Comparison of ENCODE assay signal across 22 cellular contexts in the genomic region with DNA sequence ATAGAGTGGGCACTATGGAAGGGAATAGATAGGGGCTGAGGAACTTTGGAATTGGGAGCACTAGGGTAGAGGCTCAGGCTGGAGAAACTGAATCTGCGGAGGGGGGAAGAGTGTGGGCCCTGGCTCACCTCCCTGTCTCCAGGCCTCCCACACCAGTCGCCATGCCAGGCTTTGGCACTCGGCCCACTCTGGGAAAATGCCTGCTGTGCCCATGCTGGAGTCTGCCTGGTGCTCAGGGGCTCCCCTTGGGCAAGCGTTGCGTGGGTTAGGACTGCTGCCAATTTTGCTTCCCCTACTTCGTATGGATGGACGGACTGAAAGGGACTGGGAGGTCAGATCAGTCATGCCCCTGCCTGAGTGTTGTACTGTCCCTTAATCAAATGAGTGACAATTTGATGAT. TPM values are rescaled to one million over a fixed set of nuclear protein-coding genes. Genes with fewer than 3 reads are reported as not detected.
DNase-seq lines count a peak whose midpoint lies in the region; FAIRE-seq and TF ChIP-seq lines count a peak whose summit lies in the region.
"Had no signal": no experiment of that assay in that cellular context is flagged by ENCODE, and none has a peak within 500 bp of the region (broad histone marks: within the 10 kb centered on the region; RNA-seq: fewer than 3 reads in every experiment).

No MANE protein-coding gene starts in this region.

- DNase-seq in NCI-H1105 treated with DMSO at 0.1 percent for 48 hours (lab: John Stamatoyannopoulos, UW) (peak; percentile 3), NCI-H1105 (lab: John Stamatoyannopoulos, UW) (no peak), mammary epithelial cell (no peak), MCF 10A (ENCODE audit: unreplicated experiment) (no peak), neuronal stem cell (ENCODE audit: low spot score) (no peak), GM12891 (ENCODE audit: insufficient read length, low spot score) (no peak), Calu3 (no peak)
- DNase-seq: 8988T; CD4-positive, alpha-beta memory T cell; GM23248; HCEC 1CT; HFFc6; IMR-90 had no signal

- H3K4me1 Mint-ChIP-seq in MCF 10A (ENCODE audit: insufficient read depth, unreplicated experiment) (peaks cover 11% of the 10 kb centered on the region), Calu3 (ENCODE audit: low read depth, unreplicated experiment) (peaks cover 8% of the 10 kb centered on the region)
- H3K4me1 Mint-ChIP-seq: CD14-positive monocyte; CD4-positive, alpha-beta memory T cell had no signal

- H3K79me1 ChIP-seq in neuronal stem cell (ENCODE audit: low read depth, low read length), result no peaks in the 10 kb centered on the region

- no peak overlapping the region for H2AK5ac ChIP-seq in neuronal stem cell (ENCODE audit: low read depth, low read length)

- H3K27ac Mint-ChIP-seq in MCF 10A (ENCODE audit: low read depth, unreplicated experiment), result no peak overlapping the region
- H3K27ac Mint-ChIP-seq in Calu3 (ENCODE audit: unreplicated experiment), result no peak overlapping the region
- H3K27ac Mint-ChIP-seq: CD14-positive monocyte, HFFc6 had no signal

- no peaks in the 10 kb centered on the region for H3K36me3 Mint-ChIP-seq in MCF 10A (ENCODE audit: insufficient read depth, unreplicated experiment)
- no peaks in the 10 kb centered on the region for H3K36me3 Mint-ChIP-seq in Calu3 (ENCODE audit: insufficient read depth, unreplicated experiment)
- H3K36me3 Mint-ChIP-seq: CD14-positive monocyte; CD4-positive, alpha-beta memory T cell had no signal

- no peak overlapping the region for H4K91ac ChIP-seq in neuronal stem cell (ENCODE audit: low read depth, low read length, poor library complexity)

- H3K27me3 ChIP-seq in mammary epithelial cell (ENCODE audit: insufficient read depth, low read length) (no peaks in the 10 kb centered on the region), neuronal stem cell (ENCODE audit: control insufficient read depth in 3 of 3, insufficient read depth in 3 of 3, low read depth in 1 of 3, low read length in 3 of 3) (peaks cover 0 to 32% (median 0%) of the 10 kb centered on the region in 3 experiments)
- H3K27me3 ChIP-seq: BLaER1 had no signal

- in situ Hi-C loops in mammary epithelial cell (cut with MboI; ENCODE audit: low sequenced_read_pairs in 2 of 2), result no loop called here

- H3K9me3 ChIP-seq in mammary epithelial cell (replicated peaks; ENCODE audit: insufficient read depth, low read length) (no peaks in the 10 kb centered on the region), neuronal stem cell (replicated peaks in 1 of 2; ENCODE audit: control insufficient read depth in 2 of 2, insufficient read depth in 1 of 2, low read depth in 1 of 2, low read length in 2 of 2) (no peaks in the 10 kb centered on the region)
- H3K9me3 ChIP-seq: BLaER1 had no signal

- no peak overlapping the region for H2BK15ac ChIP-seq in neuronal stem cell (ENCODE audit: low read length)

- peak overlapping the region; percentile 27 for H3K18ac ChIP-seq in neuronal stem cell (ENCODE audit: low read length)

- no peaks in the 10 kb centered on the region for H3K79me2 ChIP-seq in mammary epithelial cell (ENCODE audit: insufficient read depth, low read length)

- no peaks in the 10 kb centered on the region for H3K27me3 Mint-ChIP-seq in MCF 10A (ENCODE audit: insufficient read depth, unreplicated experiment)
- H3K27me3 Mint-ChIP-seq in Calu3 (ENCODE audit: unreplicated experiment), result peaks cover 20% of the 10 kb centered on the region

- 42% methylated on average over 4 of the region's 7 CpGs for WGBS in mammary epithelial cell (ENCODE audit: low coverage, missing lambda C conversion rate)
- whole genome bisulfite sequencing in neuronal stem cell (ENCODE audit: extremely low coverage in 2 of 2, insufficient read length in 2 of 2, insufficient replicate concordance in 1 of 2), 2 donors, result no CpG with 5 or more reads among the region's 7 CpGs

- intact Hi-C loops in mammary epithelial cell (cut with micrococcal nuclease) (no loop called here), MCF 10A (cut with micrococcal nuclease) (no loop called here), Calu3 (cut with micrococcal nuclease; ENCODE audit: unreplicated experiment) (no loop called here)

- H3K4me1 ChIP-seq in mammary epithelial cell (ENCODE audit: insufficient read depth, low read length), result peaks cover 9% of the 10 kb centered on the region
- H3K4me1 ChIP-seq in neuronal stem cell (ENCODE audit: control insufficient read depth in 2 of 2, insufficient read depth in 1 of 2, low read depth in 1 of 2, low read length in 2 of 2), result peaks cover 0 to 3% of the 10 kb centered on the region in 2 donors
- H3K4me1 ChIP-seq: BLaER1 had no signal

- H3K9me3 Mint-ChIP-seq in MCF 10A (ENCODE audit: unreplicated experiment) (no peaks in the 10 kb centered on the region), Calu3 (ENCODE audit: low read depth, unreplicated experiment) (no peaks in the 10 kb centered on the region)
- H3K9me3 Mint-ChIP-seq: CD4-positive, alpha-beta memory T cell; HFFc6 had no signal

- TF ChIP-seq CTCF in mammary epithelial cell (conservative IDR thresholded peaks at IDR 0.05 in 1 of 2, IDR thresholded peaks at IDR 0.05 in 1 of 2; ENCODE audit: extremely low read depth in 1 of 2, insufficient read depth in 1 of 2, low read depth in 1 of 2, low read length in 2 of 2) (no peak), MCF 10A (IDR thresholded peaks at IDR 0.05; ENCODE audit: unreplicated experiment) (no peak), Calu3 (IDR thresholded peaks at IDR 0.05; ENCODE audit: unreplicated experiment) (no peak)

- dilution Hi-C loops in mammary epithelial cell (cut with HindIII; ENCODE audit: low sequenced_read_pairs), result no loop called here

- H3K4me3 Mint-ChIP-seq in MCF 10A (ENCODE audit: unreplicated experiment) (no peak overlapping the region), Calu3 (ENCODE audit: low read depth, unreplicated experiment) (no peak overlapping the region)
- H3K4me3 Mint-ChIP-seq: CD14-positive monocyte; CD4-positive, alpha-beta memory T cell; HFFc6 had no signal

- FAIRE-seq in GM12891 (lab: Jason Lieb, UNC), result no peak
- FAIRE-seq: G401.6, GM12892, GM18507, H54, HTR-8/SVneo had no signal

- H3K27ac ChIP-seq in mammary epithelial cell (ENCODE audit: insufficient read depth, low read depth, low read length), result no peak overlapping the region
- no peak overlapping the region for H3K27ac ChIP-seq in neuronal stem cell (replicated peaks; ENCODE audit: low read length)
- H3K27ac ChIP-seq: BLaER1, GM23248 had no signal

- no peak overlapping the region for H3K14ac ChIP-seq in neuronal stem cell (ENCODE audit: low read length)

- H3K4me2 ChIP-seq in mammary epithelial cell (ENCODE audit: insufficient read depth, low read depth, low read length) (no peak overlapping the region), neuronal stem cell (ENCODE audit: insufficient read depth, low read length, poor library complexity, severe bottlenecking) (no peak overlapping the region)
- H3K4me2 ChIP-seq: BLaER1 had no signal

- H3K4me3 ChIP-seq in mammary epithelial cell (replicated peaks in 1 of 3; ENCODE audit: insufficient read depth in 1 of 3, low read depth in 2 of 3, low read length in 3 of 3), result no peak overlapping the region
- H3K4me3 ChIP-seq in neuronal stem cell (ENCODE audit: low read length in 2 of 2), result no peak overlapping the region
- H3K4me3 ChIP-seq: BLaER1, GM23248 had no signal

- POLR2A ChIA-PET in MCF 10A (lab: Yijun Ruan, JAX), result no interaction called here

- H4K8ac ChIP-seq in neuronal stem cell (ENCODE audit: low read depth, low read length), result no peak overlapping the region

- H2BK120ac ChIP-seq in neuronal stem cell (ENCODE audit: low read depth, low read length), result no peak overlapping the region

- BruUV-seq in mammary epithelial cell (replicated peaks; lab: Mats Ljungman, UMichigan), result no TSS peak
- BruUV-seq in MCF 10A (replicated peaks; lab: Mats Ljungman, UMichigan), result no TSS peak
- BruUV-seq in Calu3 (replicated peaks; lab: Mats Ljungman, UMichigan), result no TSS peak

- no peak overlapping the region for H2BK12ac ChIP-seq in neuronal stem cell (ENCODE audit: low read length)

- CTCF ChIA-PET in mammary epithelial cell (lab: Charles Lee; ENCODE audit: low non-redundant PET) (no interaction called here), MCF 10A (lab: Yijun Ruan, JAX) (interaction anchor here (1.0 kb wide), 1 partner anchor 40 kb away, joined by 3 read pairs; no protein-coding TSS in a partner anchor), Calu3 (lab: Charles Lee) (no interaction called here)

- no peaks in the 10 kb centered on the region for H4K20me1 ChIP-seq in mammary epithelial cell (ENCODE audit: insufficient read depth, low read length)
- H4K20me1 ChIP-seq: BLaER1 had no signal

- H2AFZ ChIP-seq in mammary epithelial cell (ENCODE audit: low read depth, low read length), result peak overlapping the region; percentile 13
- H2AFZ ChIP-seq in neuronal stem cell (ENCODE audit: low read length), result no peak overlapping the region
- H2AFZ ChIP-seq: GM23248 had no signal

- H3K9ac ChIP-seq in mammary epithelial cell (ENCODE audit: insufficient read depth, low read length) (no peak overlapping the region), neuronal stem cell (ENCODE audit: low read depth, low read length, poor library complexity) (no peak overlapping the region)
- H3K9ac ChIP-seq: BLaER1, GM23248 had no signal

- no peak overlapping the region for H3K4ac ChIP-seq in neuronal stem cell (ENCODE audit: low read length)

- no peaks in the 10 kb centered on the region for H3K36me3 ChIP-seq in mammary epithelial cell (ENCODE audit: insufficient read depth, low read length)
- no peaks in the 10 kb centered on the region for H3K36me3 ChIP-seq in neuronal stem cell (replicated peaks in 1 of 2; ENCODE audit: control insufficient read depth in 2 of 2, insufficient read depth in 2 of 2, low read length in 2 of 2)
- H3K36me3 ChIP-seq: BLaER1 had no signal

- no peak for TF ChIP-seq POLR2A in GM12891 (IDR thresholded peaks at IDR 0.05; ENCODE audit: low read depth, low read length)

- H2BK5ac ChIP-seq in neuronal stem cell (ENCODE audit: low read length), result no peak overlapping the region

- H3K23ac ChIP-seq in neuronal stem cell (ENCODE audit: low read depth, low read length, poor library complexity), result no peak overlapping the region

TF ChIP-seq in GM12891, 5 proteins besides CTCF, POLR2A, EP300 and RAD21 (continues in another document):
- TF ChIP-seq POLR2AphosphoS5 (IDR thresholded peaks at IDR 0.05; ENCODE audit: low read depth, low read length) (no peak), TAF1 (IDR thresholded peaks at IDR 0.05; ENCODE audit: low read depth, low read length) (no peak), PAX5 (IDR thresholded peaks at IDR 0.05; ENCODE audit: insufficient read depth, low read length, severe bottlenecking) (no peak)

RNA-seq across cellular contexts. Expression of a gene that starts 34.6 kb away (rescaled TPM):
- total RNA-seq in mammary epithelial cell (not detected), MCF 10A (2022) (not detected in 2 replicates), Calu3 (2022) (not detected in 2 replicates)
- not detected for polyA plus RNA-seq in mammary epithelial cell
- not detected for polyA minus RNA-seq in mammary epithelial cell
- 0.35 TPM for polyA plus RNA-seq in neuronal stem cell (2013, experiment 1 of 2)
- 0.35 TPM for polyA plus RNA-seq in neuronal stem cell (2013, experiment 2 of 2)
- not detected for polyA plus RNA-seq in GM12891 (2012; ENCODE audit: low read depth, missing spikeins)
- total RNA-seq: A673; CD4-positive, alpha-beta memory T cell; GM23248; HFFc6; IMR-90 had no signal
- polyA plus RNA-seq: AG04450; CD14-positive monocyte; CD4-positive, alpha-beta memory T cell; GM23248; IMR-90 had no signal

RNA-seq across cellular contexts. Expression of a gene that starts 59.2 kb away (rescaled TPM):
- total RNA-seq in mammary epithelial cell (100 to 1,000 TPM in 1 of 2 donors, 10 to 100 TPM in 1; 61.1 to 127 TPM), MCF 10A (2022) (49.4 and 74.6 TPM in 2 replicates), Calu3 (2022) (42.1 and 44.4 TPM in 2 replicates)
- 48.3 TPM for polyA plus RNA-seq in mammary epithelial cell
- 8.5 TPM for polyA minus RNA-seq in mammary epithelial cell
- polyA plus RNA-seq in neuronal stem cell (2013, experiment 1 of 2), result 27.1 TPM
- polyA plus RNA-seq in neuronal stem cell (2013, experiment 2 of 2), result 26.1 TPM
- polyA plus RNA-seq in GM12891 (2012; ENCODE audit: low read depth, missing spikeins), result 28.4 TPM
